8 cellular contexts compared by ENCODE assay signal in genomic region chr5:75265731-75266130, GRCh38. TPM values are rescaled to one million over a fixed set of nuclear protein-coding genes. Genes with fewer than 3 reads are reported as not detected.
DNase-seq lines count a peak whose midpoint lies in the region; ATAC-seq and FAIRE-seq lines count a peak whose summit lies in the region.

No MANE protein-coding gene starts in this region.

- H3K27me3 Mint-ChIP-seq in naive thymus-derived CD4-positive, alpha-beta T cell, result peaks cover 0 to 11% (median 4%) of the 10 kb centered on the region in 5 donors

- POLR2A ChIA-PET in naive thymus-derived CD4-positive, alpha-beta T cell (lab: Charles Lee), result interaction anchor here (0.6 to 0.9 kb wide), 2 partner anchors 29 to 157 kb away, joined by 3 read pairs; partner anchors contain the start of gene ANKRD31

- H3K9me3 Mint-ChIP-seq in naive thymus-derived CD4-positive, alpha-beta T cell, result peaks cover 0 to 4% (median 0%) of the 10 kb centered on the region in 11 donors

- DNase-seq in M059J (ENCODE audit: low read depth) (peak; percentile 39), activated T-cell treated with anti-CD3 and anti-CD28 coated beads for 4 hours (no peak)
- DNase-seq in central memory CD4-positive, alpha-beta T cell, result peak; percentile 36
- DNase-seq in naive thymus-derived CD4-positive, alpha-beta T cell, result peak in 7 of 9 donors; percentile 27 to 65 (median 55)
- DNase-seq in activated naive CD4-positive, alpha-beta T cell (lab: John Stamatoyannopoulos, UW), result no peak
- DNase-seq in effector memory CD4-positive, alpha-beta T cell, result no peak

- intact Hi-C loops in naive thymus-derived CD4-positive, alpha-beta T cell (cut with micrococcal nuclease), result loop anchor here (1.0 kb wide), 7 partner anchors 29 to 592 kb away; partner anchors contain the start of genes ANKRD31 (in 1 of the 2), GFM2 (in 1 of the 2) and NSA2 (in 1 of the 2)

- H3K4me1 ChIP-seq in naive thymus-derived CD4-positive, alpha-beta T cell (ENCODE audit: control insufficient read depth in 2 of 2, insufficient read depth in 2 of 2, low read length in 2 of 2), result no peaks in the 10 kb centered on the region
- no peaks in the 10 kb centered on the region for H3K4me1 ChIP-seq in effector memory CD4-positive, alpha-beta T cell (ENCODE audit: control insufficient read depth, insufficient read depth, low read length, poor library complexity, severe bottlenecking)

- FAIRE-seq in G401.6 (lab: Jason Lieb, UNC), result peak; percentile 98

- no peaks in the 10 kb centered on the region for H3K27me3 ChIP-seq in naive thymus-derived CD4-positive, alpha-beta T cell (ENCODE audit: control insufficient read depth in 2 of 2, insufficient read depth in 2 of 2, low read length in 2 of 2)
- no peaks in the 10 kb centered on the region for H3K27me3 ChIP-seq in effector memory CD4-positive, alpha-beta T cell (replicated peaks; ENCODE audit: control insufficient read depth, insufficient read depth, low read length, poor library complexity, severe bottlenecking)

- no peaks in the 10 kb centered on the region for H3K9me3 ChIP-seq in naive thymus-derived CD4-positive, alpha-beta T cell (ENCODE audit: control insufficient read depth in 2 of 3, low read length in 3 of 3)
- no peaks in the 10 kb centered on the region for H3K9me3 ChIP-seq in effector memory CD4-positive, alpha-beta T cell (ENCODE audit: control insufficient read depth, low read length)

- no peak overlapping the region for H3K4me3 Mint-ChIP-seq in naive thymus-derived CD4-positive, alpha-beta T cell

- peak overlapping the region in 1 of 9 donors; percentile 56 for H3K27ac Mint-ChIP-seq in naive thymus-derived CD4-positive, alpha-beta T cell

- H3K4me1 Mint-ChIP-seq in naive thymus-derived CD4-positive, alpha-beta T cell, result peaks cover 0 to 5% (median 0%) of the 10 kb centered on the region in 7 donors

- CTCF ChIA-PET in naive thymus-derived CD4-positive, alpha-beta T cell (lab: Charles Lee), result interaction anchor here (0.6 to 3.7 kb wide), 7 partner anchors 24 to 580 kb away, joined by 3 to 21 read pairs (median 3); partner anchors contain the start of genes ANKRD31 and HEXB

- ATAC-seq in naive thymus-derived CD4-positive, alpha-beta T cell, result peak; percentile 75
- ATAC-seq in GM21576 (IDR thresholded peaks at IDR 0.05; ENCODE audit: unreplicated experiment), result no peak

- peaks cover 0 to 1% (median 0%) of the 10 kb centered on the region in 5 donors for H3K36me3 Mint-ChIP-seq in naive thymus-derived CD4-positive, alpha-beta T cell

- H3K36me3 ChIP-seq in naive thymus-derived CD4-positive, alpha-beta T cell (ENCODE audit: control insufficient read depth in 2 of 3, insufficient read depth in 3 of 3, low read length in 3 of 3), result no peaks in the 10 kb centered on the region
- H3K36me3 ChIP-seq in effector memory CD4-positive, alpha-beta T cell (ENCODE audit: control insufficient read depth, insufficient read depth, low read length), result no peaks in the 10 kb centered on the region

- H3K27ac ChIP-seq in naive thymus-derived CD4-positive, alpha-beta T cell (ENCODE audit: low read depth, low read length), result no peak overlapping the region
- no peak overlapping the region for H3K27ac ChIP-seq in effector memory CD4-positive, alpha-beta T cell (ENCODE audit: insufficient read depth, low read length, poor library complexity, severe bottlenecking)

- H3K4me3 ChIP-seq in naive thymus-derived CD4-positive, alpha-beta T cell (ENCODE audit: low read length), result no peak overlapping the region
- H3K4me3 ChIP-seq in effector memory CD4-positive, alpha-beta T cell (ENCODE audit: insufficient read depth, low read depth, low read length, poor library complexity, severe bottlenecking), result no peak overlapping the region

RNA-seq across cellular contexts. Expression of gene ANKRD31, which starts 29.1 kb away (rescaled TPM):
- total RNA-seq in M059J (2014; rRNA removed; shearing (Covaris generic)), result 0.02 TPM in 1 of 2 replicates, not detected in the other
- total RNA-seq in naive thymus-derived CD4-positive, alpha-beta T cell, result 1 to 10 TPM in 2 of 5 experiments, under 1 TPM in 3; 0.29 to 1.6 (median 0.93) TPM
- under 1 TPM; 0.22 to 0.37 TPM for polyA plus RNA-seq in naive thymus-derived CD4-positive, alpha-beta T cell

Comparison
In these comparisons a context has a peak if more than half of its experiments do, and no peak if none do; other contexts are left out.
1. DNase-seq: peak in M059J (single experiment), central memory CD4-positive, alpha-beta T cell (single experiment) and naive thymus-derived CD4-positive, alpha-beta T cell (7 of 9); none in activated naive CD4-positive, alpha-beta T cell (0 of 4), activated T-cell treated with anti-CD3 and anti-CD28 coated beads for 4 hours (single experiment) and effector memory CD4-positive, alpha-beta T cell (0 of 3).